In the genomic region with DNA sequence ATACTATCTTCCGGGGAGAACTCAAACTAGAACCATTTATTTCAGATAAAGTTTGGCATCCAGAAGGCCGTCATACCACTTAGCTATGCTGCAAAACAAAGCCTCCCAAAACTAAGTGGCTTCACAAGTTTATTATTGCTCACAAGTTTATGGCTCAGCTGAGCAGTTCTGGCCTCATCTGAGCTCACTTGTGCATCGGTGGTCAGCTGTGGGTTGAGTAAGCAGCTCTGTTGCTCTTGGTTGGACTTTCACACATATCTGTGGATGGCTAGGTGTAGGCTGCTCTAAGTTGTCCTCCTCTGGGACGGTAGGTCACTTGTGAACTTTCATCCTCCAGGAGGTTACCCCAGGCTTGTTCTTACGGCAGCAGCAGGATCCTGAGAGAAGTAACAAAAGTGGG, we compare ENCODE assay signal across 21 cellular contexts.
"Had no signal": no experiment of that assay in that cellular context is flagged by ENCODE, and none has a peak within 500 bp of the region (broad histone marks: within the 10 kb centered on the region; RNA-seq: fewer than 3 reads in every experiment).

No MANE protein-coding gene starts in this region.

- H3K9me3 ChIP-seq: prostate gland, suprapubic skin, upper lobe of left lung had no signal

- H3K27ac Mint-ChIP-seq: activated CD8-positive, alpha-beta memory T cell treated with anti-CD3 and anti-CD28 coated beads, Interleukin-2, amount 10 ng/mL, durations not matched to agents 7 days and 5 days; activated naive CD4-positive, alpha-beta T cell treated with anti-CD3 and anti-CD28 coated beads for 36 hours; activated naive CD8-positive, alpha-beta T cell treated with anti-CD3 and anti-CD28 coated beads, Interleukin-2, amount 50 U/mL, for 24 hours; activated T-helper 2 cell treated with anti-CD3 and anti-CD28 coated beads, Interferon-gamma antibody, Interleukin-2, Interleukin-4, amounts not matched to agents 10 μg/mL and 5 μg/mL and 100 μg/mL, durations not matched to agents 14 hours and 24 hours and 36 hours; stimulated activated naive CD8-positive, alpha-beta T cell treated with anti-CD3 and anti-CD28 coated beads, Interleukin-15, Interleukin-2, amounts not matched to agents 100 ng/mL and 50 ng/mL, for 24 hours; T-helper 2 cell treated with Interferon-gamma antibody and Interleukin-4, amounts not matched to agents 5 μg/mL and 100 μg/mL, for 36 hours had no signal

- H3K36me3 ChIP-seq: cardiac muscle cell, prostate gland, suprapubic skin, upper lobe of left lung had no signal

- H3K27me3 ChIP-seq: cardiac muscle cell, suprapubic skin, upper lobe of left lung had no signal

- H3K27ac ChIP-seq: prostate gland, suprapubic skin, upper lobe of left lung had no signal

- H3K4me3 ChIP-seq: cardiac muscle cell, lung, prostate gland, smooth muscle cell, suprapubic skin, upper lobe of left lung had no signal

- ATAC-seq: activated CD8-positive, alpha-beta memory T cell treated with anti-CD3 and anti-CD28 coated beads, Interleukin-2, amount 10 ng/mL, durations not matched to agents 7 days and 5 days; activated naive CD8-positive, alpha-beta T cell treated with anti-CD3 and anti-CD28 coated beads, Interleukin-2, amount 50 U/mL, for 24 hours; esophagus mucosa; right cardiac atrium had no signal

- H3K4me3 Mint-ChIP-seq: activated CD8-positive, alpha-beta memory T cell treated with anti-CD3 and anti-CD28 coated beads, Interleukin-2, amount 10 ng/mL, durations not matched to agents 7 days and 5 days; activated naive CD4-positive, alpha-beta T cell treated with anti-CD3 and anti-CD28 coated beads for 36 hours; activated naive CD8-positive, alpha-beta T cell treated with anti-CD3 and anti-CD28 coated beads, Interleukin-2, amount 50 U/mL, for 24 hours; stimulated activated naive CD8-positive, alpha-beta T cell treated with anti-CD3 and anti-CD28 coated beads, Interleukin-15, Interleukin-2, amounts not matched to agents 100 ng/mL and 50 ng/mL, for 24 hours; T-helper 2 cell treated with Interferon-gamma antibody and Interleukin-4, amounts not matched to agents 5 μg/mL and 100 μg/mL, for 36 hours had no signal

- H3K4me1 ChIP-seq: prostate gland had no signal

- DNase-seq: activated CD4-positive, alpha-beta T cell treated with anti-CD3 and anti-CD28 coated beads, Interleukin-2, amount 50 U/mL, for 4 hours; activated CD8-positive, alpha-beta memory T cell treated with anti-CD3 and anti-CD28 coated beads, Interleukin-2, amount 10 ng/mL, durations not matched to agents 7 days and 5 days; activated naive CD4-positive, alpha-beta T cell treated with anti-CD3 and anti-CD28 coated beads for 36 hours; activated naive CD8-positive, alpha-beta T cell treated with anti-CD3 and anti-CD28 coated beads, Interleukin-2, amount 50 U/mL, for 24 hours; activated T-cell treated with anti-CD3 and anti-CD28 coated beads, Interleukin-2, amount 50 U/mL, for 1 hour; foreskin fibroblast; left cardiac atrium; midbrain; nucleus accumbens; right cardiac atrium; SW 1271; upper lobe of left lung had no signal

- H3K27me3 Mint-ChIP-seq: activated CD8-positive, alpha-beta memory T cell treated with anti-CD3 and anti-CD28 coated beads, Interleukin-2, amount 10 ng/mL, durations not matched to agents 7 days and 5 days; activated naive CD8-positive, alpha-beta T cell treated with anti-CD3 and anti-CD28 coated beads, Interleukin-2, amount 50 U/mL, for 24 hours; stimulated activated naive CD8-positive, alpha-beta T cell treated with anti-CD3 and anti-CD28 coated beads, Interleukin-15, Interleukin-2, amounts not matched to agents 100 ng/mL and 50 ng/mL, for 24 hours had no signal
